Comparison of ENCODE assay signal across 1 cellular context in the genomic region with DNA sequence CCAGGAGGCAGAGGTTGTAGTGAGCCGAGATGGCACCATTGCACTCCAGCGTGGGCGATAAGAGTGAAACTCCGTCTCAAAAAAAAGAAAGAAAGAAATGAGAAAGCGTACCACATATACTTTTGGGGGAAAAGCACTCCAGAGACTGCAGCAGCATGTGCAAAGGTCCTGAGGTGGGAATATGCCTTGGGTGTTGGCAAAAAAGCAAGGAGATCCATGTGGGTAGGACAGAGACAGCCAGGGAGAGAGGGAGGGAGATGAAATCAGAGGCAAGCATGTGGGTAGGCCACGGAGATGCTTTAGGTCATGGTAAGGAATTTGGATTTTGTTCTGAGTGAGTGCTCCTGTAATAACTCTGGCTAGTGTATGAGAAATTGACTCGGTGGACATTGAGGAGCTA.
TF ChIP-seq lines count a peak whose summit lies in the region.

No MANE protein-coding gene starts in this region.

TF ChIP-seq in H1, 55 proteins besides CTCF, POLR2A, EP300 and RAD21:
- TF ChIP-seq RBBP5 (IDR thresholded peaks at IDR 0.05; ENCODE audit: borderline replicate concordance, low read depth, low read length) (no peak), RNF2 (IDR thresholded peaks at IDR 0.05; ENCODE audit: borderline replicate concordance, low read depth, low read length, missing control alignments, poor library complexity, severe bottlenecking) (no peak), KDM1A (IDR thresholded peaks at IDR 0.05; ENCODE audit: borderline replicate concordance, low read length) (peak; percentile 60; the same call in 1 of the 2 replicates)
